Comparison of ENCODE assay signal across 18 cellular contexts in the genomic region with DNA sequence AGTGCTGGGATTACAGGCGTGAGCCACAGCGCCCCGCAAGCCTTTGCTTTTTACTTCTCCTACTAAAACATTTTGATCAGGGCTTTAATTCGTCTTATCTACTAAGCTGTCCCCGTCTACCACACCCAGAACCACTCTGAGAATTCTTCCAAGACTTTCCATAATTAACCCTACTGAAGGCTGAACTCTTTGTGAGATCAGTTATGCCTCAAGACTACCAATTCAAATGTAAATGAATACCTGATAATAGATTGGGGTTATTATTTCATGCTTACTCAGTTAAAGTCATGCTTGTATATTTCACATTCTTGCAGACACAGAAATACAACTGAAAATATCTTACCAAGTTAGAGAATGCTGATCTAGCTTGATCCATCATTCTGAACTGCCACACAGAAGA. TPM values are rescaled to one million over a fixed set of nuclear protein-coding genes. Genes with fewer than 3 reads are reported as not detected.
A peak's percentile ranks its signal among the peaks of the same experiment; 100 is the strongest.
DNase-seq lines count a peak whose midpoint lies in the region; ATAC-seq and TF ChIP-seq lines count a peak whose summit lies in the region.
"Had no signal": no experiment of that assay in that cellular context is flagged by ENCODE, and none has a peak within 500 bp of the region (broad histone marks: within the 10 kb centered on the region; RNA-seq: fewer than 3 reads in every experiment).

No MANE protein-coding gene starts in this region.

- H3K4me1 Mint-ChIP-seq in natural killer cell treated with Interleukin-12 subunit alpha and Interleukin-12 subunit beta and Interleukin-15 and Interleukin-18, amount 100 ng/mL, for 72 hours (ENCODE audit: low read depth in 2 of 2), result peaks cover 28 to 32% of the 10 kb centered on the region in 2 donors
- H3K4me1 Mint-ChIP-seq in natural killer cell (peaks cover 18 to 22% of the 10 kb centered on the region in 2 donors), IgD-negative memory B cell (peaks cover 42 to 50% (median 44%) of the 10 kb centered on the region in 3 donors)
- peaks cover 43% of the 10 kb centered on the region for H3K4me1 Mint-ChIP-seq in activated T-helper 2 cell treated with anti-CD3 and anti-CD28 coated beads, Interferon-gamma antibody, Interleukin-2, Interleukin-4, amounts not matched to agents 10 μg/mL and 5 μg/mL and 100 μg/mL, durations not matched to agents 14 hours and 24 hours and 36 hours (ENCODE audit: low read depth)

- H3K27ac Mint-ChIP-seq in natural killer cell treated with Interleukin-12 subunit alpha and Interleukin-12 subunit beta and Interleukin-15 and Interleukin-18, amount 100 ng/mL, for 72 hours, result peak overlapping the region; percentile 29 to 36
- H3K27ac Mint-ChIP-seq in natural killer cell, result no peak overlapping the region
- peak overlapping the region; percentile 18 to 90 (median 20) for H3K27ac Mint-ChIP-seq in IgD-negative memory B cell
- peak overlapping the region; percentile 72 for H3K27ac Mint-ChIP-seq in activated T-helper 2 cell treated with anti-CD3 and anti-CD28 coated beads, Interferon-gamma antibody, Interleukin-2, Interleukin-4, amounts not matched to agents 10 μg/mL and 5 μg/mL and 100 μg/mL, durations not matched to agents 14 hours and 24 hours and 36 hours
- H3K27ac Mint-ChIP-seq: mesothelial cell of epicardium had no signal

- DNase-seq in natural killer cell treated with Interleukin-12 subunit alpha and Interleukin-12 subunit beta and Interleukin-15 and Interleukin-18, amount 100 ng/mL, for 72 hours (ENCODE audit: low spot score), result no peak
- DNase-seq in natural killer cell (no peak), hippocampal formation (lab: John Stamatoyannopoulos, UW) (no peak), T-helper 9 cell (no peak), medulla oblongata (ENCODE audit: extremely low spot score) (no peak)
- DNase-seq in activated T-helper 2 cell treated with anti-CD3 and anti-CD28 coated beads, Interferon-gamma antibody, Interleukin-2, Interleukin-4, amounts not matched to agents 10 μg/mL and 5 μg/mL and 100 μg/mL, durations not matched to agents 14 hours and 24 hours and 36 hours (ENCODE audit: low spot score), result no peak
- DNase-seq: activated naive CD4-positive, alpha-beta T cell treated with anti-CD3 and anti-CD28 coated beads, Interleukin-2, amount 50 U/mL, for 16 hours; colonic mucosa; COR-L47; head of caudate nucleus; NCI-H2081 treated with DMSO at 0.1 percent for 48 hours; NCI-H446 treated with DMSO at 0.1 percent for 48 hours; stimulated activated naive CD4-positive, alpha-beta T cell had no signal

- peaks cover 36% of the 10 kb centered on the region for H3K36me3 Mint-ChIP-seq in natural killer cell treated with Interleukin-12 subunit alpha and Interleukin-12 subunit beta and Interleukin-15 and Interleukin-18, amount 100 ng/mL, for 72 hours
- H3K36me3 Mint-ChIP-seq in natural killer cell, result peaks cover 9% of the 10 kb centered on the region
- H3K36me3 Mint-ChIP-seq in IgD-negative memory B cell, result peaks cover 12% of the 10 kb centered on the region
- peaks cover 82% of the 10 kb centered on the region for H3K36me3 Mint-ChIP-seq in activated T-helper 2 cell treated with anti-CD3 and anti-CD28 coated beads, Interferon-gamma antibody, Interleukin-2, Interleukin-4, amounts not matched to agents 10 μg/mL and 5 μg/mL and 100 μg/mL, durations not matched to agents 14 hours and 24 hours and 36 hours (ENCODE audit: low read depth)

- H3K27me3 Mint-ChIP-seq in natural killer cell treated with Interleukin-12 subunit alpha and Interleukin-12 subunit beta and Interleukin-15 and Interleukin-18, amount 100 ng/mL, for 72 hours, result no peaks in the 10 kb centered on the region
- no peaks in the 10 kb centered on the region for H3K27me3 Mint-ChIP-seq in natural killer cell (ENCODE audit: low read depth in 2 of 2)
- no peaks in the 10 kb centered on the region for H3K27me3 Mint-ChIP-seq in IgD-negative memory B cell
- H3K27me3 Mint-ChIP-seq in activated T-helper 2 cell treated with anti-CD3 and anti-CD28 coated beads, Interferon-gamma antibody, Interleukin-2, Interleukin-4, amounts not matched to agents 10 μg/mL and 5 μg/mL and 100 μg/mL, durations not matched to agents 14 hours and 24 hours and 36 hours (ENCODE audit: low read depth), result no peaks in the 10 kb centered on the region

- ATAC-seq in natural killer cell treated with Interleukin-12 subunit alpha and Interleukin-12 subunit beta and Interleukin-15 and Interleukin-18, amount 100 ng/mL, for 72 hours, result no peak
- ATAC-seq in natural killer cell, result no peak
- ATAC-seq: activated CD4-positive, CD25-positive, alpha-beta regulatory T cell treated with anti-CD3 and anti-CD28 coated beads, Interleukin-2, amount 50 U/mL, for 24 hours; HCT116; left lobe of liver had no signal

- H3K4me3 Mint-ChIP-seq in natural killer cell treated with Interleukin-12 subunit alpha and Interleukin-12 subunit beta and Interleukin-15 and Interleukin-18, amount 100 ng/mL, for 72 hours, result no peak overlapping the region
- H3K4me3 Mint-ChIP-seq in natural killer cell (no peak overlapping the region), IgD-negative memory B cell (peak overlapping the region in 1 of 4 donors; percentile 68)
- H3K4me3 Mint-ChIP-seq in activated T-helper 2 cell treated with anti-CD3 and anti-CD28 coated beads, Interferon-gamma antibody, Interleukin-2, Interleukin-4, amounts not matched to agents 10 μg/mL and 5 μg/mL and 100 μg/mL, durations not matched to agents 14 hours and 24 hours and 36 hours (ENCODE audit: low read depth), result no peak overlapping the region
- H3K4me3 Mint-ChIP-seq: mesothelial cell of epicardium had no signal

- no peak for TF ChIP-seq CTCF in natural killer cell (IDR thresholded peaks at IDR 0.05)

- intact Hi-C loops in natural killer cell (cut with micrococcal nuclease), result no loop called here
- intact Hi-C loops in activated T-helper 2 cell treated with anti-CD3 and anti-CD28 coated beads, Interferon-gamma antibody, Interleukin-2, Interleukin-4, amounts not matched to agents 10 μg/mL and 5 μg/mL and 100 μg/mL, durations not matched to agents 14 hours and 24 hours and 36 hours (cut with micrococcal nuclease), result no loop called here

- H3K9me3 Mint-ChIP-seq in natural killer cell treated with Interleukin-12 subunit alpha and Interleukin-12 subunit beta and Interleukin-15 and Interleukin-18, amount 100 ng/mL, for 72 hours, result no peaks in the 10 kb centered on the region
- H3K9me3 Mint-ChIP-seq in natural killer cell (no peaks in the 10 kb centered on the region), IgD-negative memory B cell (no peaks in the 10 kb centered on the region)
- H3K9me3 Mint-ChIP-seq in activated T-helper 2 cell treated with anti-CD3 and anti-CD28 coated beads, Interferon-gamma antibody, Interleukin-2, Interleukin-4, amounts not matched to agents 10 μg/mL and 5 μg/mL and 100 μg/mL, durations not matched to agents 14 hours and 24 hours and 36 hours, result no peaks in the 10 kb centered on the region
- H3K9me3 Mint-ChIP-seq: mesothelial cell of epicardium had no signal

RNA-seq across cellular contexts. Expression of gene TFRC, which starts 5.2 kb away (rescaled TPM):
- 100 to 1,000 TPM; 395 to 476 TPM for total RNA-seq in natural killer cell treated with Interleukin-12 subunit alpha and Interleukin-12 subunit beta and Interleukin-15 and Interleukin-18, amount 100 ng/mL, for 72 hours
- 100 to 1,000 TPM in 1 of 3 donors, 10 to 100 TPM in 2; 74.3 to 111 (median 78.3) TPM for total RNA-seq in natural killer cell
- 34.9 TPM for polyA plus RNA-seq in IgD-negative memory B cell
- total RNA-seq in activated T-helper 2 cell treated with anti-CD3 and anti-CD28 coated beads, Interferon-gamma antibody, Interleukin-2, Interleukin-4, amounts not matched to agents 10 μg/mL and 5 μg/mL and 100 μg/mL, durations not matched to agents 14 hours and 24 hours and 36 hours, result 644 and 680 TPM in 2 replicates

Comparison
In these comparisons a context has a peak if more than half of its experiments do, and no peak if none do; other contexts are left out.
1. H3K27ac Mint-ChIP-seq: peak in natural killer cell treated with Interleukin-12 subunit alpha and Interleukin-12 subunit beta and Interleukin-15 and Interleukin-18, amount 100 ng/mL, for 72 hours (2 of 2), IgD-negative memory B cell (3 of 3) and activated T-helper 2 cell treated with anti-CD3 and anti-CD28 coated beads, Interferon-gamma antibody, Interleukin-2, Interleukin-4, amounts not matched to agents 10 μg/mL and 5 μg/mL and 100 μg/mL, durations not matched to agents 14 hours and 24 hours and 36 hours (single experiment); none in natural killer cell (0 of 2).